ENCODE assay signal across 8 cellular contexts in genomic region chr2:75464348-75464946, GRCh38.
DNase-seq lines count a peak whose midpoint lies in the region; ATAC-seq and TF ChIP-seq lines count a peak whose summit lies in the region.

No MANE protein-coding gene starts in this region.

- TF ChIP-seq CTCF in dorsolateral prefrontal cortex (IDR thresholded peaks at IDR 0.05 in 54 of 56, conservative IDR thresholded peaks at IDR 0.05 in 2 of 56; ENCODE audit: low read depth in 1 of 56, partially characterized antibody in 56 of 56) (peak in 54 of 56 donors; percentile 26 to 70 (median 54)), prostate gland (IDR thresholded peaks at IDR 0.05) (peak; percentile 15 to 74 (median 60))

- 37% methylated on average over 4 of the region's 4 CpGs for WGBS in prostate gland

- peaks cover 0 to 43% (median 5%) of the 10 kb centered on the region in 45 donors for H3K27me3 ChIP-seq in dorsolateral prefrontal cortex
- H3K27me3 ChIP-seq in prostate gland (replicated peaks; ENCODE audit: insufficient read depth), result no peaks in the 10 kb centered on the region

- peak; percentile 29 for DNase-seq in DMS79 treated with DMSO at 0.1 percent for 48 hours (lab: John Stamatoyannopoulos, UW)
- DNase-seq in DMS79 (lab: John Stamatoyannopoulos, UW), result no peak
- peak; percentile 5 for DNase-seq in LoVo (ENCODE audit: low spot score)
- DNase-seq in dorsolateral prefrontal cortex, result no peak
- DNase-seq in prostate gland (ENCODE audit: low spot score), result no peak
- no peak for DNase-seq in central memory CD4-positive, alpha-beta T cell

- no peaks in the 10 kb centered on the region for H3K9me3 ChIP-seq in prostate gland

- ATAC-seq in HG03045 (IDR thresholded peaks at IDR 0.05; ENCODE audit: unreplicated experiment) (no peak), GM21526 (IDR thresholded peaks at IDR 0.05; ENCODE audit: low FRiP score, unreplicated experiment) (no peak)

- no peak for TF ChIP-seq POLR2A in prostate gland (IDR thresholded peaks at IDR 0.05)

- H3K4me1 ChIP-seq in prostate gland (replicated peaks), result no peaks in the 10 kb centered on the region

- H3K4me3 ChIP-seq in dorsolateral prefrontal cortex, result no peak overlapping the region
- no peak overlapping the region for H3K4me3 ChIP-seq in prostate gland

- H3K36me3 ChIP-seq in prostate gland, result no peaks in the 10 kb centered on the region

- H3K27ac ChIP-seq in dorsolateral prefrontal cortex (no peak overlapping the region), prostate gland (no peak overlapping the region)

- intact Hi-C loops in dorsolateral prefrontal cortex (cut with DNase I) (loop anchor here in 1 of 2 donors (10.0 kb wide), 1 partner anchor 140 kb away; no protein-coding TSS in a partner anchor), prostate gland (cut with DNase I) (no loop called here)

Comparison
In these comparisons a context has a peak if more than half of its experiments do, and no peak if none do; other contexts are left out.
1. DNase-seq: peak in DMS79 treated with DMSO at 0.1 percent for 48 hours (single experiment) and LoVo (single experiment); none in DMS79 (single experiment), dorsolateral prefrontal cortex (0 of 10), prostate gland (single experiment) and central memory CD4-positive, alpha-beta T cell (single experiment).